ENCODE assay signal across 1 cellular context in genomic region chr9:5628530-5629311, GRCh38.
TF ChIP-seq lines count a peak whose summit lies in the region.

RIC1 (plus strand) TSS chr9:5629107; CDS start chr9:5629310, 203 bp downstream.

TF ChIP-seq in HepG2, 621 proteins besides CTCF, POLR2A, EP300 and RAD21 (continued from another document and continues in another):
- TF ChIP-seq, protein P1, sequence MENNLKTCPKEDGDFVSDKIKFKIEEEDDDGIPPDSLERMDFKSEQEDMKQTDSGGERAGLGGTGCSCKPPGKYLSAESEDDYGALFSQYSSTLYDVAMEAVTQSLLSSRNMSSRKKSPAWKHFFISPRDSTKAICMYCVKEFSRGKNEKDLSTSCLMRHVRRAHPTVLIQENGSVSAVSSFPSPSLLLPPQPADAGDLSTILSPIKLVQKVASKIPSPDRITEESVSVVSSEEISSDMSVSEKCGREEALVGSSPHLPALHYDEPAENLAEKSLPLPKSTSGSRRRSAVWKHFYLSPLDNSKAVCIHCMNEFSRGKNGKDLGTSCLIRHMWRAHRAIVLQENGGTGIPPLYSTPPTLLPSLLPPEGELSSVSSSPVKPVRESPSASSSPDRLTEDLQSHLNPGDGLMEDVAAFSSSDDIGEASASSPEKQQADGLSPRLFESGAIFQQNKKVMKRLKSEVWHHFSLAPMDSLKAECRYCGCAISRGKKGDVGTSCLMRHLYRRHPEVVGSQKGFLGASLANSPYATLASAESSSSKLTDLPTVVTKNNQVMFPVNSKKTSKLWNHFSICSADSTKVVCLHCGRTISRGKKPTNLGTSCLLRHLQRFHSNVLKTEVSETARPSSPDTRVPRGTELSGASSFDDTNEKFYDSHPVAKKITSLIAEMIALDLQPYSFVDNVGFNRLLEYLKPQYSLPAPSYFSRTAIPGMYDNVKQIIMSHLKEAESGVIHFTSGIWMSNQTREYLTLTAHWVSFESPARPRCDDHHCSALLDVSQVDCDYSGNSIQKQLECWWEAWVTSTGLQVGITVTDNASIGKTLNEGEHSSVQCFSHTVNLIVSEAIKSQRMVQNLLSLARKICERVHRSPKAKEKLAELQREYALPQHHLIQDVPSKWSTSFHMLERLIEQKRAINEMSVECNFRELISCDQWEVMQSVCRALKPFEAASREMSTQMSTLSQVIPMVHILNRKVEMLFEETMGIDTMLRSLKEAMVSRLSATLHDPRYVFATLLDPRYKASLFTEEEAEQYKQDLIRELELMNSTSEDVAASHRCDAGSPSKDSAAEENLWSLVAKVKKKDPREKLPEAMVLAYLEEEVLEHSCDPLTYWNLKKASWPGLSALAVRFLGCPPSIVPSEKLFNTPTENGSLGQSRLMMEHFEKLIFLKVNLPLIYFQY (CRISPR knock-in tag; IDR thresholded peaks at IDR 0.05; ENCODE audit: borderline replicate concordance): 0 out of 2 replicates have a peak, but pooled peaks have one; percentile 66
- TF ChIP-seq ZNF703 (CRISPR knock-in tag; IDR thresholded peaks at IDR 0.05; ENCODE audit: borderline replicate concordance): no peak
- TF ChIP-seq MEIS2 (CRISPR knock-in tag; IDR thresholded peaks at IDR 0.05): peak; percentile 24; the same call in 1 of the 2 replicates
- TF ChIP-seq SALL2 (CRISPR knock-in tag; IDR thresholded peaks at IDR 0.05): peak; percentile 77; the same call in 1 of the 2 replicates
- TF ChIP-seq, protein P2, sequence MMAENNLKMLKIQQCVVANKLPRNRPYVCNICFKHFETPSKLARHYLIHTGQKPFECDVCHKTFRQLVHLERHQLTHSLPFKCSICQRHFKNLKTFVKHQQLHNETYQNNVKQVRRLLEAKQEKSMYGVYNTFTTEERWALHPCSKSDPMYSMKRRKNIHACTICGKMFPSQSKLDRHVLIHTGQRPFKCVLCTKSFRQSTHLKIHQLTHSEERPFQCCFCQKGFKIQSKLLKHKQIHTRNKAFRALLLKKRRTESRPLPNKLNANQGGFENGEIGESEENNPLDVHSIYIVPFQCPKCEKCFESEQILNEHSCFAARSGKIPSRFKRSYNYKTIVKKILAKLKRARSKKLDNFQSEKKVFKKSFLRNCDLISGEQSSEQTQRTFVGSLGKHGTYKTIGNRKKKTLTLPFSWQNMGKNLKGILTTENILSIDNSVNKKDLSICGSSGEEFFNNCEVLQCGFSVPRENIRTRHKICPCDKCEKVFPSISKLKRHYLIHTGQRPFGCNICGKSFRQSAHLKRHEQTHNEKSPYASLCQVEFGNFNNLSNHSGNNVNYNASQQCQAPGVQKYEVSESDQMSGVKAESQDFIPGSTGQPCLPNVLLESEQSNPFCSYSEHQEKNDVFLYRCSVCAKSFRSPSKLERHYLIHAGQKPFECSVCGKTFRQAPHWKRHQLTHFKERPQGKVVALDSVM (CRISPR knock-in tag; IDR thresholded peaks at IDR 0.05): peak; percentile 51
- TF ChIP-seq POGZ (CRISPR knock-in tag; IDR thresholded peaks at IDR 0.05): 0 out of 2 replicates have a peak, but pooled peaks have one; percentile 40
- TF ChIP-seq ZNF891 (CRISPR knock-in tag; IDR thresholded peaks at IDR 0.05): peak; percentile 76
- TF ChIP-seq HES4 (CRISPR knock-in tag; IDR thresholded peaks at IDR 0.05; ENCODE audit: borderline replicate concordance): peak; percentile 77
- TF ChIP-seq, protein P3, sequence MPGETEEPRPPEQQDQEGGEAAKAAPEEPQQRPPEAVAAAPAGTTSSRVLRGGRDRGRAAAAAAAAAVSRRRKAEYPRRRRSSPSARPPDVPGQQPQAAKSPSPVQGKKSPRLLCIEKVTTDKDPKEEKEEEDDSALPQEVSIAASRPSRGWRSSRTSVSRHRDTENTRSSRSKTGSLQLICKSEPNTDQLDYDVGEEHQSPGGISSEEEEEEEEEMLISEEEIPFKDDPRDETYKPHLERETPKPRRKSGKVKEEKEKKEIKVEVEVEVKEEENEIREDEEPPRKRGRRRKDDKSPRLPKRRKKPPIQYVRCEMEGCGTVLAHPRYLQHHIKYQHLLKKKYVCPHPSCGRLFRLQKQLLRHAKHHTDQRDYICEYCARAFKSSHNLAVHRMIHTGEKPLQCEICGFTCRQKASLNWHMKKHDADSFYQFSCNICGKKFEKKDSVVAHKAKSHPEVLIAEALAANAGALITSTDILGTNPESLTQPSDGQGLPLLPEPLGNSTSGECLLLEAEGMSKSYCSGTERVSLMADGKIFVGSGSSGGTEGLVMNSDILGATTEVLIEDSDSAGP (CRISPR knock-in tag; IDR thresholded peaks at IDR 0.05; ENCODE audit: borderline replicate concordance): peak; percentile 14; the same call in 1 of the 2 replicates
- TF ChIP-seq ARHGAP35 (CRISPR knock-in tag; IDR thresholded peaks at IDR 0.05; ENCODE audit: borderline replicate concordance): no peak; the same call in 1 of the 2 replicates
- 0 out of 2 replicates have a peak, but pooled peaks have one; percentile 21 for TF ChIP-seq ZNF451 (CRISPR knock-in tag; IDR thresholded peaks at IDR 0.05)
- TF ChIP-seq, protein P4, sequence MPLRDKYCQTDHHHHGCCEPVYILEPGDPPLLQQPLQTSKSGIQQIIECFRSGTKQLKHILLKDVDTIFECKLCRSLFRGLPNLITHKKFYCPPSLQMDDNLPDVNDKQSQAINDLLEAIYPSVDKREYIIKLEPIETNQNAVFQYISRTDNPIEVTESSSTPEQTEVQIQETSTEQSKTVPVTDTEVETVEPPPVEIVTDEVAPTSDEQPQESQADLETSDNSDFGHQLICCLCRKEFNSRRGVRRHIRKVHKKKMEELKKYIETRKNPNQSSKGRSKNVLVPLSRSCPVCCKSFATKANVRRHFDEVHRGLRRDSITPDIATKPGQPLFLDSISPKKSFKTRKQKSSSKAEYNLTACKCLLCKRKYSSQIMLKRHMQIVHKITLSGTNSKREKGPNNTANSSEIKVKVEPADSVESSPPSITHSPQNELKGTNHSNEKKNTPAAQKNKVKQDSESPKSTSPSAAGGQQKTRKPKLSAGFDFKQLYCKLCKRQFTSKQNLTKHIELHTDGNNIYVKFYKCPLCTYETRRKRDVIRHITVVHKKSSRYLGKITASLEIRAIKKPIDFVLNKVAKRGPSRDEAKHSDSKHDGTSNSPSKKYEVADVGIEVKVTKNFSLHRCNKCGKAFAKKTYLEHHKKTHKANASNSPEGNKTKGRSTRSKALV (CRISPR knock-in tag; IDR thresholded peaks at IDR 0.05): no peak
- no peak for TF ChIP-seq RFXANK (CRISPR knock-in tag; IDR thresholded peaks at IDR 0.05)
- no peak for TF ChIP-seq ISX (CRISPR knock-in tag; conservative IDR thresholded peaks at IDR 0.05)
- TF ChIP-seq SRSF4 (IDR thresholded peaks at IDR 0.05; ENCODE audit: low read depth, low read length, poor library complexity, severe bottlenecking): no peak
- TF ChIP-seq, protein P5, sequence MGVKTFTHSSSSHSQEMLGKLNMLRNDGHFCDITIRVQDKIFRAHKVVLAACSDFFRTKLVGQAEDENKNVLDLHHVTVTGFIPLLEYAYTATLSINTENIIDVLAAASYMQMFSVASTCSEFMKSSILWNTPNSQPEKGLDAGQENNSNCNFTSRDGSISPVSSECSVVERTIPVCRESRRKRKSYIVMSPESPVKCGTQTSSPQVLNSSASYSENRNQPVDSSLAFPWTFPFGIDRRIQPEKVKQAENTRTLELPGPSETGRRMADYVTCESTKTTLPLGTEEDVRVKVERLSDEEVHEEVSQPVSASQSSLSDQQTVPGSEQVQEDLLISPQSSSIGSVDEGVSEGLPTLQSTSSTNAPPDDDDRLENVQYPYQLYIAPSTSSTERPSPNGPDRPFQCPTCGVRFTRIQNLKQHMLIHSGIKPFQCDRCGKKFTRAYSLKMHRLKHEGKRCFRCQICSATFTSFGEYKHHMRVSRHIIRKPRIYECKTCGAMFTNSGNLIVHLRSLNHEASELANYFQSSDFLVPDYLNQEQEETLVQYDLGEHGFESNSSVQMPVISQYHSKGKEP (CRISPR knock-in tag; IDR thresholded peaks at IDR 0.05): no peak
- TF ChIP-seq ZSCAN20 (CRISPR knock-in tag; IDR thresholded peaks at IDR 0.05; ENCODE audit: borderline replicate concordance): no peak; the same call in 1 of the 2 replicates
- peak; percentile 45 for TF ChIP-seq HNRNPLL (IDR thresholded peaks at IDR 0.05; ENCODE audit: low read depth, low read length, poor library complexity, severe bottlenecking)
- TF ChIP-seq ZNF235 (CRISPR knock-in tag; IDR thresholded peaks at IDR 0.05; ENCODE audit: borderline replicate concordance): no peak
- peak; percentile 85 for TF ChIP-seq ZMYM4 (CRISPR knock-in tag; IDR thresholded peaks at IDR 0.05)
- peak; percentile 69; the same call in 1 of the 2 replicates for TF ChIP-seq ZNF232 (CRISPR knock-in tag; IDR thresholded peaks at IDR 0.05; ENCODE audit: borderline replicate concordance)
- no peak for TF ChIP-seq KIAA2018 (CRISPR knock-in tag; IDR thresholded peaks at IDR 0.05; ENCODE audit: borderline replicate concordance)
- TF ChIP-seq, protein P6, sequence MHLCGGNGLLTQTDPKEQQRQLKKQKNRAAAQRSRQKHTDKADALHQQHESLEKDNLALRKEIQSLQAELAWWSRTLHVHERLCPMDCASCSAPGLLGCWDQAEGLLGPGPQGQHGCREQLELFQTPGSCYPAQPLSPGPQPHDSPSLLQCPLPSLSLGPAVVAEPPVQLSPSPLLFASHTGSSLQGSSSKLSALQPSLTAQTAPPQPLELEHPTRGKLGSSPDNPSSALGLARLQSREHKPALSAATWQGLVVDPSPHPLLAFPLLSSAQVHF (CRISPR knock-in tag; IDR thresholded peaks at IDR 0.05): 0 out of 2 replicates have a peak, but pooled peaks have one; percentile 18
- TF ChIP-seq NFRKB (IDR thresholded peaks at IDR 0.05): no peak
- peak; percentile 85 for TF ChIP-seq RAD51 (IDR thresholded peaks at IDR 0.05; ENCODE audit: borderline replicate concordance)
- TF ChIP-seq ZNF253 (CRISPR knock-in tag; IDR thresholded peaks at IDR 0.05; ENCODE audit: borderline replicate concordance): no peak
- 0 out of 2 replicates have a peak, but pooled peaks have one; percentile 31 for TF ChIP-seq ZNF556 (CRISPR knock-in tag; IDR thresholded peaks at IDR 0.05; ENCODE audit: borderline replicate concordance)
- TF ChIP-seq PHF8 (CRISPR knock-in tag; IDR thresholded peaks at IDR 0.05): peak; percentile 90
- TF ChIP-seq RFX1 (IDR thresholded peaks at IDR 0.05): no peak
- TF ChIP-seq POLR2AphosphoS5 (IDR thresholded peaks at IDR 0.05; ENCODE audit: low read depth, low read length): peak; percentile 68
- TF ChIP-seq SKI (IDR thresholded peaks at IDR 0.05; ENCODE audit: partially characterized antibody): peak; percentile 14
- TF ChIP-seq HIC2 (CRISPR knock-in tag; IDR thresholded peaks at IDR 0.05; ENCODE audit: low read depth): no peak
- no peak for TF ChIP-seq JUNB (CRISPR knock-in tag; IDR thresholded peaks at IDR 0.05; ENCODE audit: borderline replicate concordance)
- TF ChIP-seq KMT2B (CRISPR knock-in tag; IDR thresholded peaks at IDR 0.05): peak; percentile 62; the same call in 1 of the 2 replicates
- no peak for TF ChIP-seq LBX2 (CRISPR knock-in tag; IDR thresholded peaks at IDR 0.05; ENCODE audit: borderline replicate concordance)
